8 cellular contexts compared by ENCODE assay signal in the genomic region with DNA sequence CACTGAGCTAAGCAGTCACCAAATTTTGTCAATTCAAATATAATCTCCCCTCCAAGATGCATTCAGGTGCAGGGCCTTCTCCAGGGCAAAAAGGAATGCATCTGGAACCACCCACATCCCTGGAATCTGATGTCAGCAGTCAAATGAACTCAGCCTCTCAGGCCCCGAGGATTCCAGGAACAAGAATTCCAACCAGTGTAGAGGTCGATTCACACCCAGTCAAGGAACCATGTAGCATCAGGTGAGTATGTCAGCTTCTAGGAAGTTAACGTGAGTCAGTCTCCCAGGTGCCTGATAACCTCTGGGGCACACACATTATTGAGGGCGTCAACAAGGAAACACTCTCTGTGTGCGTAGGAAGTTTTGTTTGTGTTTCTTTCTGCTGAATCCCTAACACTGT.
DNase-seq lines count a peak whose midpoint lies in the region; ATAC-seq, FAIRE-seq and TF ChIP-seq lines count a peak whose summit lies in the region.
"Not testable (repeated sequence)": the region's sequence is repeated elsewhere in the genome, so short reads cannot be mapped to it uniquely, and the experiment has no call there.

No MANE protein-coding gene starts in this region.

- H3K27me3 Mint-ChIP-seq in Caco-2 (ENCODE audit: insufficient read depth, unreplicated experiment); astrocyte (ENCODE audit: low read depth, unreplicated experiment): not testable (repeated sequence)

- POLR2A ChIA-PET in Caco-2 (lab: Charles Lee) = not testable (repeated sequence)

- not testable (repeated sequence) for H3K27ac Mint-ChIP-seq in Caco-2 (ENCODE audit: unreplicated experiment)
- H3K27ac Mint-ChIP-seq in astrocyte (ENCODE audit: unreplicated experiment) = peak overlapping the region; percentile 58

- not testable (repeated sequence) for H3K9me3 ChIP-seq in Caco-2; astrocyte (ENCODE audit: insufficient read depth, low read depth, low read length); left lung; upper lobe of right lung

- H3K4me1 ChIP-seq in Caco-2; astrocyte (ENCODE audit: insufficient read depth, low read length); left lung; upper lobe of right lung: not testable (repeated sequence)

- H2AFZ ChIP-seq in astrocyte (ENCODE audit: low read depth, low read length) = not testable (repeated sequence)

- not testable (repeated sequence) for H3K79me2 ChIP-seq in astrocyte (ENCODE audit: insufficient read depth, low read length)

- not testable (repeated sequence) for H3K36me3 ChIP-seq in Caco-2 (ENCODE audit: control insufficient read depth, insufficient read depth, low read length); astrocyte (ENCODE audit: insufficient read depth, low read length); left lung; upper lobe of right lung

- not testable (repeated sequence) for H3K36me3 Mint-ChIP-seq in Caco-2 (ENCODE audit: insufficient read depth, unreplicated experiment); astrocyte (ENCODE audit: low read depth, unreplicated experiment)

- TF ChIP-seq CTCF in Caco-2 (IDR thresholded peaks at IDR 0.05; ENCODE audit: insufficient read depth in 1 of 2, low read depth in 1 of 2, low read length in 1 of 2, severe bottlenecking in 1 of 2, unreplicated experiment in 1 of 2); astrocyte (IDR thresholded peaks at IDR 0.05; ENCODE audit: insufficient read depth, low read depth, low read length); left lung (IDR thresholded peaks at IDR 0.05); omental fat pad (IDR thresholded peaks at IDR 0.05); upper lobe of right lung (IDR thresholded peaks at IDR 0.05): not testable (repeated sequence)

- H3K4me1 Mint-ChIP-seq in Caco-2 (ENCODE audit: low read depth, unreplicated experiment) = not testable (repeated sequence)
- peaks cover 10% of the 10 kb centered on the region for H3K4me1 Mint-ChIP-seq in astrocyte (ENCODE audit: low read depth, unreplicated experiment)

- not testable (repeated sequence) for H4K20me1 ChIP-seq in astrocyte (ENCODE audit: insufficient read depth, low read length)

- ATAC-seq in Right ventricle myocardium superior (ENCODE audit: poor library complexity) (peak; percentile 29), left lung (peak; percentile 34), omental fat pad (ENCODE audit: low FRiP score) (peak; percentile 89), upper lobe of right lung (peak; percentile 74)

- intact Hi-C loops in Caco-2 (cut with micrococcal nuclease; ENCODE audit: unreplicated experiment); Right ventricle myocardium superior (cut with DNase I); left lung (cut with DNase I); upper lobe of right lung (cut with DNase I): not testable (repeated sequence)

- DNase-seq in Caco-2 (peak; percentile 28 to 78), LoVo (ENCODE audit: low spot score) (peak; percentile 39), dermis blood vessel endothelial cell (peak; percentile 20)
- DNase-seq in astrocyte (ENCODE audit: low read depth); Right ventricle myocardium superior; left lung; omental fat pad (ENCODE audit: low spot score); upper lobe of right lung: not testable (repeated sequence)

- CTCF ChIA-PET in Caco-2 (lab: Charles Lee) = not testable (repeated sequence)

- not testable (repeated sequence) for H3K4me3 ChIP-seq in Caco-2 (ENCODE audit: low read depth, low read length); astrocyte (ENCODE audit: insufficient read depth, low read depth, low read length); left lung; upper lobe of right lung

- not testable (repeated sequence) for H3K4me2 ChIP-seq in astrocyte (ENCODE audit: low read length)

- BruUV-seq in Caco-2 (replicated peaks; lab: Mats Ljungman, UMichigan) = not testable (repeated sequence)

- not testable (repeated sequence) for H3K9ac ChIP-seq in astrocyte (ENCODE audit: low read length)

- H3K4me3 Mint-ChIP-seq in Caco-2 (ENCODE audit: unreplicated experiment); astrocyte (ENCODE audit: unreplicated experiment): not testable (repeated sequence)

- not testable (repeated sequence) for H3K27me3 ChIP-seq in Caco-2 (replicated peaks; ENCODE audit: control insufficient read depth, insufficient read depth, low read length); astrocyte (ENCODE audit: insufficient read depth, low read length); left lung; upper lobe of right lung

- not testable (repeated sequence) for H3K27ac ChIP-seq in astrocyte (ENCODE audit: low read depth, low read length); left lung; upper lobe of right lung

- not testable (repeated sequence) for H3K9me3 Mint-ChIP-seq in Caco-2 (ENCODE audit: unreplicated experiment); astrocyte (ENCODE audit: unreplicated experiment)

- FAIRE-seq in astrocyte (lab: Jason Lieb, UNC) = not testable (repeated sequence)

Comparison
In these comparisons a context has a peak if more than half of its experiments do, and no peak if none do; other contexts are left out.
1. ATAC-seq: peak in every context shown above with its lines; median percentile 89 in omental fat pad; 74 in upper lobe of right lung; 34 in left lung; 29 in Right ventricle myocardium superior.